Comparison of ENCODE assay signal across 9 cellular contexts in the genomic region with DNA sequence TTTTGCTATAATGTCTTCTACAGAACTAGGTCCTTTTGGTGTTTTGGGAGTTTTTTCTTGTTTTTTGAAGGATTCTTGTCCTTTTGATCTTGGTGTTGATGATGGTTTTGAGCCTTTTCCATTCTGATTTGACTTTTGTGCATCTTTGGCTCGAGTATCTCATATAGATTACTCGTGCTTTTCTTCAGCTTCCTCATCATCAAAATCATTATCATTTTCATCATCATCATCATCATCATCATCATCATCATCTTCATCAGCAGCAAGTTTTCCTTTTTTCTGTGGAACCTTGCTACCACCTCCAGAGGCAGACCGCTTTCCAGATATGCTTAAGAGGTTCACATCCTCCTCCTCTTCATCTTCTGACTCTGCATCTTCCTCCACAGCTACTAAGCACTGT.
"Had no signal": no experiment of that assay in that cellular context is flagged by ENCODE, and none has a peak within 500 bp of the region (broad histone marks: within the 10 kb centered on the region; RNA-seq: fewer than 3 reads in every experiment).

No MANE protein-coding gene starts in this region.

- H3K4me2 ChIP-seq: GM23338, KMS-11 had no signal

- H3K9ac ChIP-seq: KMS-11 had no signal

- ATAC-seq: GM23338, HCT116 had no signal

- FAIRE-seq: H1, H54, HTR-8/SVneo had no signal

- H3K27ac ChIP-seq: KMS-11 had no signal

- H2AFZ ChIP-seq: GM23338 had no signal

- H3K4me3 ChIP-seq: GM23338 had no signal

- DNase-seq: H9, Karpas-422, KBM-7 had no signal
